11 cellular contexts compared by ENCODE assay signal in the genomic region with DNA sequence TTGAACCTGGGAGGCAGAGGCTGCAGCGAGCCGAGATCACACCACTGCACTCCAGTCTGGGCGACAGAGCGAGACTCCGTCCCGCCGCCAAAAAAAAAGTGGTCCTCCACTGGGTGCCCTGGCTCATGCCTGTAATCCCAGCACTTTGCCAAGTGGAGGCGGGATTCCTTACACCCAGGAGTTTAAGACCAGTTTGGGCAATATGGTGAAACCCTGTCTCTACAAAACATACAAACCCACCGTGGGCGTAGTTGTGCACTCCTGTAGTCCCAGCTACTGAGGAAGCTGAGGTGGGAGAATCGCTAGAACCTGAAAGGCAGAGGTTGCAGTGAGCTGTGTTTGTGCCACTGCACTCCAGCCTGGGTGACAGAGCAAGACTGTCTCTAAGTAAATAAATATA. TPM values are rescaled to one million over a fixed set of nuclear protein-coding genes. Genes with fewer than 3 reads are reported as not detected.
"Had no signal": no experiment of that assay in that cellular context is flagged by ENCODE, and none has a peak within 500 bp of the region (broad histone marks: within the 10 kb centered on the region; RNA-seq: fewer than 3 reads in every experiment).

No MANE protein-coding gene starts in this region.

RNA-seq across cellular contexts. Expression of gene GJB1, which starts 58.3 kb away (rescaled TPM):
- total RNA-seq: activated B cell treated with CpG ODN at 0.5 μM for 24 hours; activated CD4-positive, alpha-beta memory T cell treated with anti-CD3 and anti-CD28 coated beads for 36 hours; activated CD4-positive, alpha-beta memory T cell treated with anti-CD3 and anti-CD28 coated beads, Interleukin-2, amount 10 ng/mL, durations not matched to agents 7 days and 5 days; activated CD4-positive, alpha-beta T cell treated with anti-CD3 and anti-CD28 coated beads for 36 hours; activated CD4-positive, alpha-beta T cell treated with anti-CD3 and anti-CD28 coated beads, Interleukin-2, amount 10 ng/mL, durations not matched to agents 7 days and 5 days; activated CD8-positive, alpha-beta memory T cell treated with anti-CD3 and anti-CD28 coated beads for 36 hours; activated CD8-positive, alpha-beta memory T cell treated with anti-CD3 and anti-CD28 coated beads, Interleukin-2, amount 10 ng/mL, durations not matched to agents 7 days and 5 days; activated CD8-positive, alpha-beta T cell treated with anti-CD3 and anti-CD28 coated beads for 36 hours; activated CD8-positive, alpha-beta T cell treated with anti-CD3 and anti-CD28 coated beads, Interleukin-2, amount 10 ng/mL, durations not matched to agents 7 days and 5 days; T-helper 1 cell treated with Interleukin-12 subunit alpha and Interleukin-12 subunit beta and Interleukin-4 antibody, amounts not matched to agents 30 ng/mL and 1 ng/mL, for 36 hours; T-helper 17 cell had no signal
